Comparison of ENCODE assay signal across 11 cellular contexts in the genomic region with DNA sequence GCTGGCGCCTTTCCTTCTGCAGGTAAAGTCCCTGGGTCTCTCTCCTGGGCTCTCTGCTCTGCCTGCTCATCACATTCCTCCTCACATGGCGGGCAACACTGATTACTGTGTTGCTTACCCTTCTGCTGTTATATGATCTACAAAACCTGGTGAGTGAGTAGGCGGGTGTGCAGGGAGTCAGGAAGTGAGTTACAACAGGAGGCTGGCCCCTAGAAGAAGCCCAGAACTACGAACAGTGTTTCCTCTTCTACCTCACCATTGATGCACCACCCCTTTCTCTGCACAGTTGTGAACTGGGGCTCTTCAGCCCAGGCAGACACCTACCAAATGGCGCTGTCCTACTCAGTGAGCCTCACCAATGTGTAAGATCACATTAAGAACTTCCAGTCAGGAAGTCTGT. TPM values are rescaled to one million over a fixed set of nuclear protein-coding genes. Genes with fewer than 3 reads are reported as not detected.
DNase-seq lines count a peak whose midpoint lies in the region; ATAC-seq and TF ChIP-seq lines count a peak whose summit lies in the region.
"Had no signal": no experiment of that assay in that cellular context is flagged by ENCODE, and none has a peak within 500 bp of the region (broad histone marks: within the 10 kb centered on the region; RNA-seq: fewer than 3 reads in every experiment).

No MANE protein-coding gene starts in this region.

- H3K4me3 Mint-ChIP-seq in Caco-2 (ENCODE audit: unreplicated experiment) = no peak overlapping the region

- peaks cover 3% of the 10 kb centered on the region for H3K4me1 ChIP-seq in A673 (ENCODE audit: insufficient read depth, low read length, poor library complexity, severe bottlenecking)
- peaks cover 15% of the 10 kb centered on the region for H3K4me1 ChIP-seq in Caco-2

- no peaks in the 10 kb centered on the region for H3K4me1 Mint-ChIP-seq in Caco-2 (ENCODE audit: low read depth, unreplicated experiment)

- TF ChIP-seq CTCF in A673 (conservative IDR thresholded peaks at IDR 0.05; ENCODE audit: low read depth, low read length) (no peak), choroid plexus epithelial cell (conservative IDR thresholded peaks at IDR 0.05; ENCODE audit: low read depth, low read length) (no peak), Caco-2 (IDR thresholded peaks at IDR 0.05; ENCODE audit: insufficient read depth in 1 of 2, low read depth in 1 of 2, low read length in 1 of 2, severe bottlenecking in 1 of 2, unreplicated experiment in 1 of 2) (no peak)

- H3K9me3 ChIP-seq in A673 (ENCODE audit: low read depth, low read length, poor library complexity, severe bottlenecking) (no peaks in the 10 kb centered on the region), Caco-2 (no peaks in the 10 kb centered on the region; the same call in 1 of the 2 replicates)
- H3K9me3 ChIP-seq: testis had no signal

- intact Hi-C loops in A673 (cut with micrococcal nuclease; ENCODE audit: unreplicated experiment) = no loop called here
- intact Hi-C loops in Caco-2 (cut with micrococcal nuclease; ENCODE audit: unreplicated experiment) = no loop called here

- no peak overlapping the region for H3K27ac Mint-ChIP-seq in Caco-2 (ENCODE audit: unreplicated experiment)

- H3K36me3 Mint-ChIP-seq in Caco-2 (ENCODE audit: insufficient read depth, unreplicated experiment) = peaks cover 6% of the 10 kb centered on the region

- POLR2A ChIA-PET in A673 (lab: Charles Lee; ENCODE audit: low non-redundant PET) (no interaction called here), Caco-2 (lab: Charles Lee) (no interaction called here)

- no peak overlapping the region for H3K27ac ChIP-seq in A673 (ENCODE audit: low read depth, low read length, poor library complexity, severe bottlenecking)
- H3K27ac ChIP-seq: testis had no signal

- no peaks in the 10 kb centered on the region for H3K27me3 Mint-ChIP-seq in Caco-2 (ENCODE audit: insufficient read depth, unreplicated experiment)

- no peaks in the 10 kb centered on the region for H3K27me3 ChIP-seq in A673 (replicated peaks; ENCODE audit: insufficient read depth, low read depth, low read length, poor library complexity)
- no peaks in the 10 kb centered on the region for H3K27me3 ChIP-seq in Caco-2 (replicated peaks; ENCODE audit: control insufficient read depth, insufficient read depth, low read length)
- H3K27me3 ChIP-seq: testis had no signal

- no peaks in the 10 kb centered on the region for H3K9me3 Mint-ChIP-seq in Caco-2 (ENCODE audit: unreplicated experiment)

- CTCF ChIA-PET in A673 (lab: Charles Lee) (no interaction called here), Caco-2 (lab: Charles Lee) (no interaction called here)

- H3K36me3 ChIP-seq in A673 (ENCODE audit: insufficient read depth, low read length, poor library complexity, severe bottlenecking) = peaks cover 7% of the 10 kb centered on the region
- no peaks in the 10 kb centered on the region; the same call in 1 of the 2 replicates for H3K36me3 ChIP-seq in Caco-2 (ENCODE audit: control insufficient read depth, insufficient read depth, low read length)

- BruUV-seq in A673 (replicated peaks; lab: Mats Ljungman, UMichigan) = no TSS peak
- no TSS peak for BruUV-seq in Caco-2 (replicated peaks; lab: Mats Ljungman, UMichigan)

- DNase-seq in A673 (ENCODE audit: low spot score) = peak; percentile 44
- DNase-seq in NOMO-1 treated with DMSO at 0.1 percent for 48 hours (lab: John Stamatoyannopoulos, UW; ENCODE audit: unreplicated experiment) = peak; percentile 60
- peak; percentile 48 for DNase-seq in choroid plexus epithelial cell (ENCODE audit: low read depth)
- DNase-seq in mucosa of gallbladder (ENCODE audit: low spot score) = no peak
- no peak for DNase-seq in AG20443 (ENCODE audit: low spot score)
- DNase-seq in Caco-2 = no peak
- DNase-seq in DMS53 treated with DMSO at 0.1 percent for 48 hours (lab: John Stamatoyannopoulos, UW; ENCODE audit: unreplicated experiment) = no peak
- DNase-seq: amygdala, testis had no signal

- ATAC-seq in GM18858 (IDR thresholded peaks at IDR 0.05; ENCODE audit: unreplicated experiment) = peak; percentile 86

- H3K4me3 ChIP-seq in A673 (ENCODE audit: low read depth, low read length, poor library complexity, severe bottlenecking) (no peak overlapping the region), choroid plexus epithelial cell (ENCODE audit: low read depth, low read length) (no peak overlapping the region), Caco-2 (ENCODE audit: low read depth, low read length) (no peak overlapping the region)
- H3K4me3 ChIP-seq: lung, testis had no signal

RNA-seq across cellular contexts. Expression of gene KLHL33, which starts 4.9 kb away (rescaled TPM):
- 0.04 and 0.13 TPM in 2 replicates for total RNA-seq in A673 (2021)
- 0.92 TPM for total RNA-seq in mucosa of gallbladder
- not detected in 2 replicates for total RNA-seq in Caco-2 (2022)

RNA-seq across cellular contexts. Expression of gene OSGEP, which starts 13.7 kb away (rescaled TPM):
- total RNA-seq in A673 (2021) = 59.2 and 67.8 TPM in 2 replicates
- total RNA-seq in mucosa of gallbladder = 35.4 TPM
- 63.1 and 64.3 TPM in 2 replicates for total RNA-seq in Caco-2 (2022)

RNA-seq across cellular contexts. Expression of gene APEX1, which starts 14.1 kb away (rescaled TPM):
- total RNA-seq in A673 (2021) (277 and 299 TPM in 2 replicates), mucosa of gallbladder (129 TPM), Caco-2 (2022) (176 and 185 TPM in 2 replicates)

RNA-seq across cellular contexts. Expression of gene PIP4P1, which starts 20.4 kb away (rescaled TPM):
- 32.4 and 34.9 TPM in 2 replicates for total RNA-seq in A673 (2021)
- total RNA-seq in mucosa of gallbladder = 44.3 TPM
- 39.6 and 46.2 TPM in 2 replicates for total RNA-seq in Caco-2 (2022)

RNA-seq across cellular contexts. Expression of gene TEP1, which starts 27.6 kb away (rescaled TPM):
- 12.3 and 15.9 TPM in 2 replicates for total RNA-seq in A673 (2021)
- total RNA-seq in mucosa of gallbladder = 107 TPM
- 18.8 and 23.2 TPM in 2 replicates for total RNA-seq in Caco-2 (2022)

Comparison
In these comparisons a context has a peak if more than half of its experiments do, and no peak if none do; other contexts are left out.
1. DNase-seq: peak in A673 (single experiment), NOMO-1 treated with DMSO at 0.1 percent for 48 hours (single experiment) and choroid plexus epithelial cell (single experiment); none in mucosa of gallbladder (single experiment), AG20443 (single experiment), Caco-2 (0 of 2) and DMS53 treated with DMSO at 0.1 percent for 48 hours (single experiment).